Comparison of ENCODE assay signal across 36 cellular contexts in the genomic region with DNA sequence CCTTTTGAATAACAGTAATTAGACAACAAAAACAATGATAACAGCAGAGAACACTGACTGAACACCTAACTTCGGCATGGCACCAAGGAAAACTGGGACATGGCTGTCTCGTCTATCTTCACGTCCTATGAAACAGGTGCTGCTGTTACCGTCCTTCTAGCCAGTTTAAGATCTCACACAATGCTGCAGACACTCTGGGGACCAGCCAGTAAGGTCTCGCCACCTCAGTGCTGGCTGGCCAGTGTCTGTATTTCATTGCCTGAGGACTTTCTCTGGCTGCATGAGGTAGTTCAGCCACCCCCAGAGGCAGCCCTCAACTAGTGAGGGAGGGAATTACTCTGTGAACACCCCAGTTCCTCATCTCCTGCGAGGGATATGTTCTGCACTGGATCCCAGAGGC.
"Had no signal": no experiment of that assay in that cellular context is flagged by ENCODE, and none has a peak within 500 bp of the region (broad histone marks: within the 10 kb centered on the region; RNA-seq: fewer than 3 reads in every experiment).

No MANE protein-coding gene starts in this region.

- H3K27ac Mint-ChIP-seq: activated CD4-positive, alpha-beta memory T cell treated with anti-CD3 and anti-CD28 coated beads, Interleukin-2, amount 10 ng/mL, durations not matched to agents 7 days and 5 days; activated CD8-positive, alpha-beta memory T cell treated with anti-CD3 and anti-CD28 coated beads, Interleukin-2, amount 10 ng/mL, durations not matched to agents 7 days and 5 days; activated naive CD4-positive, alpha-beta T cell treated with anti-CD3 and anti-CD28 coated beads for 36 hours; activated T-helper 1 cell treated with anti-CD3 and anti-CD28 coated beads, Interleukin-12 subunit alpha, Interleukin-12 subunit beta, Interleukin-2, Interleukin-4 antibody, amounts not matched to agents 30 ng/mL and 10 ng/mL and 1 ng/mL, durations not matched to agents 14 hours and 24 hours and 36 hours had no signal

- H3K4me3 Mint-ChIP-seq: activated CD4-positive, alpha-beta memory T cell treated with anti-CD3 and anti-CD28 coated beads, Interleukin-2, amount 10 ng/mL, durations not matched to agents 7 days and 5 days; activated CD8-positive, alpha-beta memory T cell treated with anti-CD3 and anti-CD28 coated beads, Interleukin-2, amount 10 ng/mL, durations not matched to agents 7 days and 5 days; activated naive CD4-positive, alpha-beta T cell treated with anti-CD3 and anti-CD28 coated beads for 36 hours; activated T-helper 1 cell treated with anti-CD3 and anti-CD28 coated beads, Interleukin-12 subunit alpha, Interleukin-12 subunit beta, Interleukin-2, Interleukin-4 antibody, amounts not matched to agents 30 ng/mL and 10 ng/mL and 1 ng/mL, durations not matched to agents 14 hours and 24 hours and 36 hours; T-cell had no signal

- H3K36me3 ChIP-seq: breast epithelium had no signal

- H3K27ac ChIP-seq: adrenal gland, breast epithelium, KMS-11, Peyer's patch, SJSA1, WERI-Rb-1 had no signal

- H3K9me3 ChIP-seq: adrenal gland, body of pancreas, breast epithelium, Peyer's patch, SJSA1, SK-N-SH had no signal

- ATAC-seq: activated CD8-positive, alpha-beta memory T cell treated with anti-CD3 and anti-CD28 coated beads, Interleukin-2, amount 10 ng/mL, durations not matched to agents 7 days and 5 days; activated naive CD4-positive, alpha-beta T cell treated with anti-CD3 and anti-CD28 coated beads, Interleukin-2, amount 50 U/mL, for 72 hours; body of pancreas; PC-3; T-cell had no signal

- H3K36me3 Mint-ChIP-seq: activated naive CD4-positive, alpha-beta T cell treated with anti-CD3 and anti-CD28 coated beads, Interleukin-2, amount 50 U/mL, for 72 hours had no signal

- H3K27me3 ChIP-seq: adrenal gland, body of pancreas, breast epithelium, Peyer's patch, SJSA1 had no signal

- H3K4me1 ChIP-seq: breast epithelium had no signal

- H3K9me3 Mint-ChIP-seq: activated CD4-positive, alpha-beta memory T cell treated with anti-CD3 and anti-CD28 coated beads, Interleukin-2, amount 10 ng/mL, durations not matched to agents 7 days and 5 days; activated naive CD4-positive, alpha-beta T cell treated with anti-CD3 and anti-CD28 coated beads for 36 hours; activated naive CD4-positive, alpha-beta T cell treated with anti-CD3 and anti-CD28 coated beads, Interleukin-2, amount 50 U/mL, for 72 hours; activated T-helper 1 cell treated with anti-CD3 and anti-CD28 coated beads, Interleukin-12 subunit alpha, Interleukin-12 subunit beta, Interleukin-2, Interleukin-4 antibody, amounts not matched to agents 30 ng/mL and 10 ng/mL and 1 ng/mL, durations not matched to agents 14 hours and 24 hours and 36 hours; T-cell had no signal

- H3K4me3 ChIP-seq: adrenal gland, body of pancreas, breast epithelium, Peyer's patch, SJSA1 had no signal

- H3K27me3 Mint-ChIP-seq: activated CD4-positive, alpha-beta memory T cell treated with anti-CD3 and anti-CD28 coated beads, Interleukin-2, amount 10 ng/mL, durations not matched to agents 7 days and 5 days; activated CD8-positive, alpha-beta memory T cell treated with anti-CD3 and anti-CD28 coated beads, Interleukin-2, amount 10 ng/mL, durations not matched to agents 7 days and 5 days; T-cell had no signal

- DNase-seq: activated CD4-positive, alpha-beta memory T cell treated with anti-CD3 and anti-CD28 coated beads, Interleukin-2, amount 10 ng/mL, durations not matched to agents 7 days and 5 days; activated CD4-positive, alpha-beta T cell treated with anti-CD3 and anti-CD28 coated beads for 1 hour; activated CD4-positive, alpha-beta T cell treated with anti-CD3 and anti-CD28 coated beads for 48 hours; activated CD4-positive, CD25-positive, alpha-beta regulatory T cell; activated CD8-positive, alpha-beta memory T cell treated with anti-CD3 and anti-CD28 coated beads for 24 hours; activated CD8-positive, alpha-beta memory T cell treated with anti-CD3 and anti-CD28 coated beads, Interleukin-2, amount 10 ng/mL, durations not matched to agents 7 days and 5 days; activated gamma-delta T cell treated with Interleukin-2 at 50 U/mL for 16 hours; activated naive CD4-positive, alpha-beta T cell treated with anti-CD3 and anti-CD28 coated beads for 36 hours; activated T-cell treated with anti-CD3 and anti-CD28 coated beads, Interleukin-2, amount 50 U/mL, for 1 hour; body of pancreas; caudate nucleus; NCI-H1092 treated with DMSO at 0.1 percent for 48 hours; NCI-H1417; NCI-H146; NCI-H187; NCI-H2029 treated with DMSO at 0.1 percent for 48 hours; NCI-H2107; NCI-H510A; NCI-H526; NCI-H748 treated with DMSO at 0.1 percent for 48 hours; NK-92 treated with Interleukin-12 subunit alpha and Interleukin-12 subunit beta, amount 100 ng/mL, for 24 hours; PC-3; Peyer's patch; RPMI8226; SHP77 treated with DMSO at 0.1 percent for 48 hours; SK-N-SH; T-cell; T-helper 2 cell; T-helper 9 cell; WERI-Rb-1 had no signal
